In the genomic region with DNA sequence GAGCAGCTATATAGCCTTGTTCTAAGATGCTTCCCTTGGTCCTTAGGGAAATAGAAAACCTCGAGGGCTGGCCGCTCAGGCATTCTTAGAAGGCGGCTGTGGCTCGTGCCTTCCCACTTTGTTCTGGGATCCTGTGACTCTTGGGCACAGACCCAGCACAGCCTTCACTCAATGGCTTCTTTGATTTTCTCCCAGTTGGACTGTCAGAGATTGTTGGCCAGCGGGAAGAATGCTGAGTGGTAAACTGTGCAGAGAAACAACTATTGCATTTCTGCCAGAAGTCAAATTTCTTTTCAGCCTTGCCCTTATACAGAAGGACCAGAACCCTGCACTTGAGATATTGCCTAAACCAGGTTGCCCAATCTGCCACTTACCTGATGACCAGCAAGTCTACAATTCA, we compare ENCODE assay signal across 21 cellular contexts. TPM values are rescaled to one million over a fixed set of nuclear protein-coding genes. Genes with fewer than 3 reads are reported as not detected.
A peak's percentile ranks its signal among the peaks of the same experiment; 100 is the strongest.
DNase-seq lines count a peak whose midpoint lies in the region; TF ChIP-seq lines count a peak whose summit lies in the region.
"Had no signal": no experiment of that assay in that cellular context is flagged by ENCODE, and none has a peak within 500 bp of the region (broad histone marks: within the 10 kb centered on the region; RNA-seq: fewer than 3 reads in every experiment).

No MANE protein-coding gene starts in this region.

- 35 to 39% methylated on average over 5 of the region's 5 CpGs for WGBS in thyroid gland, 2 donors

- H3K27ac ChIP-seq in thyroid gland = peak overlapping the region in 1 of 3 donors; percentile 67
- H3K27ac ChIP-seq: foreskin keratinocyte, PC-9, tibial artery had no signal

- H3K4me1 ChIP-seq in thyroid gland = peaks cover 20 to 23% of the 10 kb centered on the region in 2 donors

- H3K27me3 ChIP-seq in thyroid gland = no peaks in the 10 kb centered on the region
- H3K27me3 ChIP-seq: foreskin keratinocyte, tibial artery had no signal

- TF ChIP-seq POLR2A in thyroid gland (IDR thresholded peaks at IDR 0.05) = no peak

- DNase-seq in SK-MEL-5 (ENCODE audit: low read depth, low spot score) (peak; percentile 97), fibroblast of the aortic adventitia (ENCODE audit: low read depth) (peak; percentile 29), medulla oblongata (ENCODE audit: extremely low spot score) (peak; percentile 94), thyroid gland (peak; percentile 84 to 91), NCI-H1436 (lab: John Stamatoyannopoulos, UW) (no peak), NOMO-1 (lab: John Stamatoyannopoulos, UW; ENCODE audit: unreplicated experiment in 2 of 2) (no peak), RKO (ENCODE audit: low spot score) (no peak)
- DNase-seq in activated CD4-positive, CD25-positive, alpha-beta regulatory T cell treated with anti-CD3 and anti-CD28 coated beads, Interleukin-2, amount 50 U/mL, for 72 hours = no peak
- DNase-seq: activated CD8-positive, alpha-beta T cell treated with anti-CD3 and anti-CD28 coated beads, Interleukin-2, amount 10 ng/mL, durations not matched to agents 7 days and 5 days; activated naive CD8-positive, alpha-beta T cell treated with anti-CD3 and anti-CD28 coated beads for 36 hours; activated T-cell treated with anti-CD3 and anti-CD28 coated beads, Interleukin-2, amount 50 U/mL, for 72 hours; central memory CD4-positive, alpha-beta T cell; DND-41; foreskin keratinocyte; HFFc6; NCI-H2029 treated with DMSO at 0.1 percent for 48 hours; NCI-H526 treated with DMSO at 0.1 percent for 48 hours; PC-9; stimulated activated CD4-positive, alpha-beta T cell treated with anti-CD3 and anti-CD28 coated beads, Interleukin-4, amount 100 ng/mL, for 24 hours; stimulated activated CD8-positive, alpha-beta memory T cell treated with anti-CD3 and anti-CD28 coated beads, Interleukin-4, amount 100 ng/mL, for 48 hours had no signal

- intact Hi-C loops in thyroid gland (cut with DNase I) = no loop called here

- H3K4me3 ChIP-seq in fibroblast of the aortic adventitia (ENCODE audit: low read depth, low read length) (no peak overlapping the region), thyroid gland (replicated peaks in 1 of 3) (no peak overlapping the region)
- H3K4me3 ChIP-seq: PC-9, tibial artery had no signal

- TF ChIP-seq CTCF in fibroblast of the aortic adventitia (IDR thresholded peaks at IDR 0.05; ENCODE audit: insufficient read depth, low read length) = no peak
- TF ChIP-seq CTCF in thyroid gland (IDR thresholded peaks at IDR 0.05) = no peak

- in situ Hi-C loops in SK-MEL-5 (cut with HindIII; ENCODE audit: low pct_unique_long_range_greater_than_20kb, low sequenced_read_pairs) = no loop called here

- no peaks in the 10 kb centered on the region for H3K9me3 ChIP-seq in thyroid gland
- H3K9me3 ChIP-seq: tibial artery had no signal

- H3K36me3 ChIP-seq in thyroid gland = no peaks in the 10 kb centered on the region
- H3K36me3 ChIP-seq: tibial artery had no signal

RNA-seq across cellular contexts. Expression of gene MICAL2, which starts 9.5 kb away (rescaled TPM):
- total RNA-seq in SK-MEL-5 (2014; rRNA removed; shearing (Covaris generic)) = 1.2 and 2.3 TPM in 2 replicates
- polyA plus RNA-seq in SK-MEL-5 (2015; cell fraction: cytosol; rRNA removed) = 2.4 and 3.3 TPM in 2 replicates
- 0.72 and 1.1 TPM in 2 replicates for polyA plus RNA-seq in SK-MEL-5 (2015; cell fraction: nucleus; rRNA removed)
- total RNA-seq in fibroblast of the aortic adventitia (ENCODE audit: low replicate concordance) = 31.9 and 146 TPM in 2 replicates
- total RNA-seq in thyroid gland = 10 to 100 TPM; 27.4 to 63.6 (median 51.9) TPM

Comparison
In these comparisons a context has a peak if more than half of its experiments do, and no peak if none do; other contexts are left out.
1. DNase-seq: peak in SK-MEL-5 (single experiment), fibroblast of the aortic adventitia (single experiment), medulla oblongata (single experiment) and thyroid gland (2 of 2); none in NCI-H1436 (single experiment), activated CD4-positive, CD25-positive, alpha-beta regulatory T cell treated with anti-CD3 and anti-CD28 coated beads, Interleukin-2, amount 50 U/mL, for 72 hours (single experiment), NOMO-1 (0 of 2) and RKO (single experiment).